In genomic region chr14:61514006-61514830, GRCh38 we compare ENCODE assay signal across 2 cellular contexts.
TF ChIP-seq lines count a peak whose summit lies in the region.

No MANE protein-coding gene starts in this region.

TF ChIP-seq in IMR-90, 13 proteins besides CTCF, POLR2A, EP300 and RAD21:
- TF ChIP-seq SMC3 (IDR thresholded peaks at IDR 0.05; ENCODE audit: low read depth, low read length) (no peak), CEBPB (IDR thresholded peaks at IDR 0.05; ENCODE audit: low read depth, low read length) (no peak), MAZ (IDR thresholded peaks at IDR 0.05; ENCODE audit: borderline replicate concordance, low read depth, low read length) (no peak), MAFK (IDR thresholded peaks at IDR 0.05; ENCODE audit: low read depth, low read length) (no peak), FOS (IDR thresholded peaks at IDR 0.05; ENCODE audit: low read depth, low read length) (no peak), USF2 (IDR thresholded peaks at IDR 0.05; ENCODE audit: low read depth, low read length) (no peak), NFE2L2 (IDR thresholded peaks at IDR 0.05; ENCODE audit: low read depth, low read length) (no peak), MXI1 (IDR thresholded peaks at IDR 0.05; ENCODE audit: borderline replicate concordance, low read depth, low read length) (no peak), RFX5 (IDR thresholded peaks at IDR 0.05; ENCODE audit: low read depth, low read length) (no peak), CHD1 (IDR thresholded peaks at IDR 0.05; ENCODE audit: low read depth, low read length) (no peak), ELK1 (IDR thresholded peaks at IDR 0.05; ENCODE audit: borderline replicate concordance, low read depth, low read length) (no peak), RCOR1 (IDR thresholded peaks at IDR 0.05; ENCODE audit: insufficient replicate concordance, low read length) (no peak), BHLHE40 (IDR thresholded peaks at IDR 0.05; ENCODE audit: low read depth, low read length) (no peak)
TF ChIP-seq in IMR-90: peak in this region for 0.

TF ChIP-seq in K562, 482 proteins besides CTCF, POLR2A, EP300 and RAD21:
- no peak for TF ChIP-seq MAFF (IDR thresholded peaks at IDR 0.05; ENCODE audit: low read length)
- no peak for TF ChIP-seq DPF2 (IDR thresholded peaks at IDR 0.05)
- 0 out of 2 replicates have a peak, but pooled peaks have one; percentile 5 for TF ChIP-seq NFIC (IDR thresholded peaks at IDR 0.05)
- peak; percentile 65 for TF ChIP-seq VEZF1 (CRISPR knock-in tag; IDR thresholded peaks at IDR 0.05)
